13 cellular contexts compared by ENCODE assay signal in genomic region chr15:72198410-72199270, GRCh38. TPM values are rescaled to one million over a fixed set of nuclear protein-coding genes. Genes with fewer than 3 reads are reported as not detected.
A peak's percentile ranks its signal among the peaks of the same experiment; 100 is the strongest.
DNase-seq lines count a peak whose midpoint lies in the region; ATAC-seq and TF ChIP-seq lines count a peak whose summit lies in the region.
"Had no signal": no experiment of that assay in that cellular context is flagged by ENCODE, and none has a peak within 500 bp of the region (broad histone marks: within the 10 kb centered on the region; RNA-seq: fewer than 3 reads in every experiment).

No MANE protein-coding gene starts in this region.

- H3K4me1 Mint-ChIP-seq in activated T-helper 17 cell treated with anti-CD3 and anti-CD28 coated beads, Interleukin-2, amount 50 U/mL, for 72 hours, result peaks cover 20% of the 10 kb centered on the region
- peaks cover 5% of the 10 kb centered on the region for H3K4me1 Mint-ChIP-seq in progenitor cell of endocrine pancreas (ENCODE audit: low read depth)

- no peaks in the 10 kb centered on the region for H3K9me3 Mint-ChIP-seq in activated T-helper 17 cell treated with anti-CD3 and anti-CD28 coated beads, Interleukin-2, amount 50 U/mL, for 72 hours
- H3K9me3 Mint-ChIP-seq in progenitor cell of endocrine pancreas (ENCODE audit: low read depth), result no peaks in the 10 kb centered on the region
- H3K9me3 Mint-ChIP-seq: stimulated activated memory B cell treated with anti-CD40 and anti-IgM and Interleukin-4, amounts not matched to agents 10 μg/mL and 1 μg/mL and 100 μg/mL, for 72 hours had no signal

- no peak for TF ChIP-seq CTCF in progenitor cell of endocrine pancreas (IDR thresholded peaks at IDR 0.05; ENCODE audit: unreplicated experiment)

- peak overlapping the region; percentile 79 for H3K27ac Mint-ChIP-seq in activated T-helper 17 cell treated with anti-CD3 and anti-CD28 coated beads, Interleukin-2, amount 50 U/mL, for 72 hours
- no peak overlapping the region for H3K27ac Mint-ChIP-seq in progenitor cell of endocrine pancreas

- peak; percentile 16 for ATAC-seq in activated T-helper 17 cell treated with anti-CD3 and anti-CD28 coated beads, Interleukin-2, amount 50 U/mL, for 72 hours (replicated peaks)

- no peaks in the 10 kb centered on the region for H3K27me3 Mint-ChIP-seq in activated T-helper 17 cell treated with anti-CD3 and anti-CD28 coated beads, Interleukin-2, amount 50 U/mL, for 72 hours
- peaks cover 36% of the 10 kb centered on the region for H3K27me3 Mint-ChIP-seq in progenitor cell of endocrine pancreas

- peak; percentile 32 for DNase-seq in activated CD4-positive, alpha-beta T cell treated with anti-CD3 and anti-CD28 coated beads for 48 hours
- no peak for DNase-seq in activated CD4-positive, alpha-beta T cell treated with anti-CD3 and anti-CD28 coated beads, Interleukin-2, amount 50 U/mL, for 4 hours
- DNase-seq in NAMALWA (ENCODE audit: low spot score) (peak; percentile 42), progenitor cell of endocrine pancreas (ENCODE audit: low spot score, unreplicated experiment) (no peak), NCI-H1930 (lab: John Stamatoyannopoulos, UW) (no peak), MV-4-11 (lab: John Stamatoyannopoulos, UW) (no peak), NOMO-1 treated with dmso at 0.1 percent for 144 hours (lab: John Stamatoyannopoulos, UW; ENCODE audit: unreplicated experiment) (no peak)
- DNase-seq: activated CD8-positive, alpha-beta memory T cell treated with anti-CD3 and anti-CD28 coated beads, Interleukin-2, amount 50 U/mL, for 48 hours; NCI-H1092 treated with DMSO at 0.1 percent for 48 hours; SW 1271 had no signal

- H3K4me3 Mint-ChIP-seq in activated T-helper 17 cell treated with anti-CD3 and anti-CD28 coated beads, Interleukin-2, amount 50 U/mL, for 72 hours, result peak overlapping the region; percentile 51
- peak overlapping the region; percentile 38 for H3K4me3 Mint-ChIP-seq in progenitor cell of endocrine pancreas (ENCODE audit: low read depth)

- H3K36me3 Mint-ChIP-seq in activated T-helper 17 cell treated with anti-CD3 and anti-CD28 coated beads, Interleukin-2, amount 50 U/mL, for 72 hours (ENCODE audit: low read depth), result peaks cover 61% of the 10 kb centered on the region
- peaks cover 21% of the 10 kb centered on the region for H3K36me3 Mint-ChIP-seq in progenitor cell of endocrine pancreas (ENCODE audit: insufficient read depth)

RNA-seq across cellular contexts. Expression of gene GRAMD2A, which starts 1.1 kb away (rescaled TPM):
- total RNA-seq in activated T-helper 17 cell treated with anti-CD3 and anti-CD28 coated beads, Interleukin-2, amount 50 U/mL, for 72 hours, result under 1 TPM in 1 of 2 donors, not detected in 1; 0.50 TPM
- 4.0 and 5.0 TPM in 2 replicates for total RNA-seq in progenitor cell of endocrine pancreas
- total RNA-seq: lung microvascular endothelial cell had no signal

RNA-seq across cellular contexts. Expression of gene PKM, which starts 32.4 kb away (rescaled TPM):
- total RNA-seq in activated T-helper 17 cell treated with anti-CD3 and anti-CD28 coated beads, Interleukin-2, amount 50 U/mL, for 72 hours, result 1,000 to 10,000 TPM; 2,571 to 3,146 TPM
- 511 and 525 TPM in 2 replicates for total RNA-seq in progenitor cell of endocrine pancreas

Comparison
In these comparisons a context has a peak if more than half of its experiments do, and no peak if none do; other contexts are left out.
1. DNase-seq: peak in activated CD4-positive, alpha-beta T cell treated with anti-CD3 and anti-CD28 coated beads for 48 hours (single experiment) and NAMALWA (single experiment); none in activated CD4-positive, alpha-beta T cell treated with anti-CD3 and anti-CD28 coated beads, Interleukin-2, amount 50 U/mL, for 4 hours (0 of 2), progenitor cell of endocrine pancreas (single experiment), NCI-H1930 (0 of 2), MV-4-11 (single experiment) and NOMO-1 treated with dmso at 0.1 percent for 144 hours (single experiment).